In genomic region chr2:64396001-64396400, GRCh38 we compare ENCODE assay signal across 5 cellular contexts.
"Had no signal": no experiment of that assay in that cellular context is flagged by ENCODE, and none has a peak within 500 bp of the region (broad histone marks: within the 10 kb centered on the region; RNA-seq: fewer than 3 reads in every experiment).

No MANE protein-coding gene starts in this region.

- H3K4me2 ChIP-seq: GM23338 had no signal

- H3K4me3 ChIP-seq: GM23338 had no signal

- H3K4me3 Mint-ChIP-seq: GM23338, H9, IgD-negative memory B cell had no signal

- H2AFZ ChIP-seq: GM23338 had no signal

- H3K27ac ChIP-seq: HL-60 had no signal

- H3K27ac Mint-ChIP-seq: GM23338, H9, IgD-negative memory B cell had no signal

- DNase-seq: H9, HCEC 1CT had no signal
